ENCODE assay signal across 1 cellular context in genomic region chr20:49599746-49600113, GRCh38.
A peak's percentile ranks its signal among the peaks of the same experiment; 100 is the strongest.
TF ChIP-seq lines count a peak whose summit lies in the region.

No MANE protein-coding gene starts in this region.

TF ChIP-seq in K562, 482 proteins besides CTCF, POLR2A, EP300 and RAD21 (continues in another document):
- TF ChIP-seq, protein P1, sequence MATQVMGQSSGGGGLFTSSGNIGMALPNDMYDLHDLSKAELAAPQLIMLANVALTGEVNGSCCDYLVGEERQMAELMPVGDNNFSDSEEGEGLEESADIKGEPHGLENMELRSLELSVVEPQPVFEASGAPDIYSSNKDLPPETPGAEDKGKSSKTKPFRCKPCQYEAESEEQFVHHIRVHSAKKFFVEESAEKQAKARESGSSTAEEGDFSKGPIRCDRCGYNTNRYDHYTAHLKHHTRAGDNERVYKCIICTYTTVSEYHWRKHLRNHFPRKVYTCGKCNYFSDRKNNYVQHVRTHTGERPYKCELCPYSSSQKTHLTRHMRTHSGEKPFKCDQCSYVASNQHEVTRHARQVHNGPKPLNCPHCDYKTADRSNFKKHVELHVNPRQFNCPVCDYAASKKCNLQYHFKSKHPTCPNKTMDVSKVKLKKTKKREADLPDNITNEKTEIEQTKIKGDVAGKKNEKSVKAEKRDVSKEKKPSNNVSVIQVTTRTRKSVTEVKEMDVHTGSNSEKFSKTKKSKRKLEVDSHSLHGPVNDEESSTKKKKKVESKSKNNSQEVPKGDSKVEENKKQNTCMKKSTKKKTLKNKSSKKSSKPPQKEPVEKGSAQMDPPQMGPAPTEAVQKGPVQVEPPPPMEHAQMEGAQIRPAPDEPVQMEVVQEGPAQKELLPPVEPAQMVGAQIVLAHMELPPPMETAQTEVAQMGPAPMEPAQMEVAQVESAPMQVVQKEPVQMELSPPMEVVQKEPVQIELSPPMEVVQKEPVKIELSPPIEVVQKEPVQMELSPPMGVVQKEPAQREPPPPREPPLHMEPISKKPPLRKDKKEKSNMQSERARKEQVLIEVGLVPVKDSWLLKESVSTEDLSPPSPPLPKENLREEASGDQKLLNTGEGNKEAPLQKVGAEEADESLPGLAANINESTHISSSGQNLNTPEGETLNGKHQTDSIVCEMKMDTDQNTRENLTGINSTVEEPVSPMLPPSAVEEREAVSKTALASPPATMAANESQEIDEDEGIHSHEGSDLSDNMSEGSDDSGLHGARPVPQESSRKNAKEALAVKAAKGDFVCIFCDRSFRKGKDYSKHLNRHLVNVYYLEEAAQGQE (CRISPR knock-in tag; IDR thresholded peaks at IDR 0.05; ENCODE audit: low read depth): no peak
- TF ChIP-seq MEIS2 (IDR thresholded peaks at IDR 0.05; ENCODE audit: partially characterized antibody) (no peak), RBM17 (IDR thresholded peaks at IDR 0.05; ENCODE audit: borderline replicate concordance, low read depth, low read length) (no peak), NCOA2 (IDR thresholded peaks at IDR 0.05; ENCODE audit: partially characterized antibody in 2 of 2) (no peak), ZZZ3 (IDR thresholded peaks at IDR 0.05) (no peak), SIRT6 (IDR thresholded peaks at IDR 0.05; ENCODE audit: low read depth, low read length) (no peak), GTF3C2 (IDR thresholded peaks at IDR 0.05; ENCODE audit: borderline replicate concordance, extremely low read depth, insufficient read length) (no peak), ADNP (tag; IDR thresholded peaks at IDR 0.05) (peak; percentile 75), FOXA1 (IDR thresholded peaks at IDR 0.05; ENCODE audit: borderline replicate concordance) (no peak), LARP7 (IDR thresholded peaks at IDR 0.05) (no peak), LEF1 (IDR thresholded peaks at IDR 0.05) (no peak), MEF2A (IDR thresholded peaks at IDR 0.05; ENCODE audit: control insufficient read depth, low read depth, low read length) (no peak), RBM25 (IDR thresholded peaks at IDR 0.05; ENCODE audit: low read depth, low read length, severe bottlenecking) (peak; percentile 79), RAD51 (IDR thresholded peaks at IDR 0.05; ENCODE audit: borderline replicate concordance, low read depth) (no peak), BMI1 (IDR thresholded peaks at IDR 0.05; ENCODE audit: low read length) (no peak), ZNF274 (IDR thresholded peaks at IDR 0.05; ENCODE audit: borderline replicate concordance, low read depth, low read length) (no peak), SIN3A (IDR thresholded peaks at IDR 0.05; ENCODE audit: borderline replicate concordance in 2 of 2, control insufficient read depth in 1 of 2, low read depth in 2 of 2, low read length in 2 of 2) (no peak), BCOR (IDR thresholded peaks at IDR 0.05) (peak; percentile 84), TCF7L2 (IDR thresholded peaks at IDR 0.05; ENCODE audit: low read depth, low read length) (no peak), RCOR1 (IDR thresholded peaks at IDR 0.05; ENCODE audit: borderline replicate concordance in 1 of 2, low read depth in 2 of 2, low read length in 2 of 2) (peak in 1 of 2 experiments; percentile 37; a peak in 1 of 4 replicates), ZNF584 (CRISPR knock-in tag; IDR thresholded peaks at IDR 0.05; ENCODE audit: low read depth) (no peak), TAF7 (tag; IDR thresholded peaks at IDR 0.05) (no peak), FOXJ3 (CRISPR knock-in tag; IDR thresholded peaks at IDR 0.05) (no peak), PYGO2 (tag; IDR thresholded peaks at IDR 0.05) (no peak), RBM14 (IDR thresholded peaks at IDR 0.05; ENCODE audit: borderline replicate concordance, insufficient read depth, low read depth, low read length) (no peak), HIVEP1 (CRISPR knock-in tag; IDR thresholded peaks at IDR 0.05) (no peak), ZFP36 (IDR thresholded peaks at IDR 0.05; ENCODE audit: low read depth, low read length, partially characterized antibody) (peak; percentile 40), NCOA1 (IDR thresholded peaks at IDR 0.05; ENCODE audit: low read depth) (no peak), KAT7 (CRISPR knock-in tag; IDR thresholded peaks at IDR 0.05; ENCODE audit: borderline replicate concordance) (no peak), KDM1A (IDR thresholded peaks at IDR 0.05) (peak; percentile 62 to 75), LCOR (CRISPR knock-in tag; IDR thresholded peaks at IDR 0.05) (no peak), OTX1 (CRISPR knock-in tag; IDR thresholded peaks at IDR 0.05) (no peak), ZFP30 (CRISPR knock-in tag; IDR thresholded peaks at IDR 0.05; ENCODE audit: borderline replicate concordance) (no peak)
- TF ChIP-seq, protein P2, sequence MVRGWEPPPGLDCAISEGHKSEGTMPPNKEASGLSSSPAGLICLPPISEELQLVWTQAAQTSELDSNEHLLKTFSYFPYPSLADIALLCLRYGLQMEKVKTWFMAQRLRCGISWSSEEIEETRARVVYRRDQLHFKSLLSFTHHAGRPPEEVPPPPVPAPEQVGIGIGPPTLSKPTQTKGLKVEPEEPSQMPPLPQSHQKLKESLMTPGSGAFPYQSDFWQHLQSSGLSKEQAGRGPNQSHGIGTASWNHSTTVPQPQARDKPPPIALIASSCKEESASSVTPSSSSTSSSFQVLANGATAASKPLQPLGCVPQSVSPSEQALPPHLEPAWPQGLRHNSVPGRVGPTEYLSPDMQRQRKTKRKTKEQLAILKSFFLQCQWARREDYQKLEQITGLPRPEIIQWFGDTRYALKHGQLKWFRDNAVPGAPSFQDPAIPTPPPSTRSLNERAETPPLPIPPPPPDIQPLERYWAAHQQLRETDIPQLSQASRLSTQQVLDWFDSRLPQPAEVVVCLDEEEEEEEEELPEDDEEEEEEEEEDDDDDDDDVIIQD (CRISPR knock-in tag; IDR thresholded peaks at IDR 0.05): no peak
- TF ChIP-seq, protein P3, sequence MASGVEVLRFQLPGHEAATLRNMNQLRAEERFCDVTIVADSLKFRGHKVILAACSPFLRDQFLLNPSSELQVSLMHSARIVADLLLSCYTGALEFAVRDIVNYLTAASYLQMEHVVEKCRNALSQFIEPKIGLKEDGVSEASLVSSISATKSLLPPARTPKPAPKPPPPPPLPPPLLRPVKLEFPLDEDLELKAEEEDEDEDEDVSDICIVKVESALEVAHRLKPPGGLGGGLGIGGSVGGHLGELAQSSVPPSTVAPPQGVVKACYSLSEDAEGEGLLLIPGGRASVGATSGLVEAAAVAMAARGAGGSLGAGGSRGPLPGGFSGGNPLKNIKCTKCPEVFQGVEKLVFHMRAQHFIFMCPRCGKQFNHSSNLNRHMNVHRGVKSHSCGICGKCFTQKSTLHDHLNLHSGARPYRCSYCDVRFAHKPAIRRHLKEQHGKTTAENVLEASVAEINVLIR (CRISPR knock-in tag; IDR thresholded peaks at IDR 0.05): no peak
- TF ChIP-seq, protein P4, sequence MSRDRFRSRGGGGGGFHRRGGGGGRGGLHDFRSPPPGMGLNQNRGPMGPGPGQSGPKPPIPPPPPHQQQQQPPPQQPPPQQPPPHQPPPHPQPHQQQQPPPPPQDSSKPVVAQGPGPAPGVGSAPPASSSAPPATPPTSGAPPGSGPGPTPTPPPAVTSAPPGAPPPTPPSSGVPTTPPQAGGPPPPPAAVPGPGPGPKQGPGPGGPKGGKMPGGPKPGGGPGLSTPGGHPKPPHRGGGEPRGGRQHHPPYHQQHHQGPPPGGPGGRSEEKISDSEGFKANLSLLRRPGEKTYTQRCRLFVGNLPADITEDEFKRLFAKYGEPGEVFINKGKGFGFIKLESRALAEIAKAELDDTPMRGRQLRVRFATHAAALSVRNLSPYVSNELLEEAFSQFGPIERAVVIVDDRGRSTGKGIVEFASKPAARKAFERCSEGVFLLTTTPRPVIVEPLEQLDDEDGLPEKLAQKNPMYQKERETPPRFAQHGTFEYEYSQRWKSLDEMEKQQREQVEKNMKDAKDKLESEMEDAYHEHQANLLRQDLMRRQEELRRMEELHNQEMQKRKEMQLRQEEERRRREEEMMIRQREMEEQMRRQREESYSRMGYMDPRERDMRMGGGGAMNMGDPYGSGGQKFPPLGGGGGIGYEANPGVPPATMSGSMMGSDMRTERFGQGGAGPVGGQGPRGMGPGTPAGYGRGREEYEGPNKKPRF (IDR thresholded peaks at IDR 0.05; ENCODE audit: low read depth, low read length): no peak
- TF ChIP-seq, protein P5, sequence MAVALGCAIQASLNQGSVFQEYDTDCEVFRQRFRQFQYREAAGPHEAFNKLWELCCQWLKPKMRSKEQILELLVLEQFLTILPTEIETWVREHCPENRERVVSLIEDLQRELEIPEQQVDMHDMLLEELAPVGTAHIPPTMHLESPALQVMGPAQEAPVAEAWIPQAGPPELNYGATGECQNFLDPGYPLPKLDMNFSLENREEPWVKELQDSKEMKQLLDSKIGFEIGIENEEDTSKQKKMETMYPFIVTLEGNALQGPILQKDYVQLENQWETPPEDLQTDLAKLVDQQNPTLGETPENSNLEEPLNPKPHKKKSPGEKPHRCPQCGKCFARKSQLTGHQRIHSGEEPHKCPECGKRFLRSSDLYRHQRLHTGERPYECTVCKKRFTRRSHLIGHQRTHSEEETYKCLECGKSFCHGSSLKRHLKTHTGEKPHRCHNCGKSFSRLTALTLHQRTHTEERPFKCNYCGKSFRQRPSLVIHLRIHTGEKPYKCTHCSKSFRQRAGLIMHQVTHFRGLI (CRISPR knock-in tag; IDR thresholded peaks at IDR 0.05): no peak
- TF ChIP-seq, protein P6, sequence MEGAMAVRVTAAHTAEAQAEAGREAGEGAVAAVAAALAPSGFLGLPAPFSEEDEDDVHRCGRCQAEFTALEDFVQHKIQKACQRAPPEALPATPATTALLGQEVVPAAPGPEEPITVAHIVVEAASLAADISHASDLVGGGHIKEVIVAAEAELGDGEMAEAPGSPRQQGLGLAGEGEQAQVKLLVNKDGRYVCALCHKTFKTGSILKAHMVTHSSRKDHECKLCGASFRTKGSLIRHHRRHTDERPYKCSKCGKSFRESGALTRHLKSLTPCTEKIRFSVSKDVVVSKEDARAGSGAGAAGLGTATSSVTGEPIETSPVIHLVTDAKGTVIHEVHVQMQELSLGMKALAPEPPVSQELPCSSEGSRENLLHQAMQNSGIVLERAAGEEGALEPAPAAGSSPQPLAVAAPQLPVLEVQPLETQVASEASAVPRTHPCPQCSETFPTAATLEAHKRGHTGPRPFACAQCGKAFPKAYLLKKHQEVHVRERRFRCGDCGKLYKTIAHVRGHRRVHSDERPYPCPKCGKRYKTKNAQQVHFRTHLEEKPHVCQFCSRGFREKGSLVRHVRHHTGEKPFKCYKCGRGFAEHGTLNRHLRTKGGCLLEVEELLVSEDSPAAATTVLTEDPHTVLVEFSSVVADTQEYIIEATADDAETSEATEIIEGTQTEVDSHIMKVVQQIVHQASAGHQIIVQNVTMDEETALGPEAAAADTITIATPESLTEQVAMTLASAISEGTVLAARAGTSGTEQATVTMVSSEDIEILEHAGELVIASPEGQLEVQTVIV (CRISPR knock-in tag; IDR thresholded peaks at IDR 0.05; ENCODE audit: borderline replicate concordance): no peak
- TF ChIP-seq, protein P7, sequence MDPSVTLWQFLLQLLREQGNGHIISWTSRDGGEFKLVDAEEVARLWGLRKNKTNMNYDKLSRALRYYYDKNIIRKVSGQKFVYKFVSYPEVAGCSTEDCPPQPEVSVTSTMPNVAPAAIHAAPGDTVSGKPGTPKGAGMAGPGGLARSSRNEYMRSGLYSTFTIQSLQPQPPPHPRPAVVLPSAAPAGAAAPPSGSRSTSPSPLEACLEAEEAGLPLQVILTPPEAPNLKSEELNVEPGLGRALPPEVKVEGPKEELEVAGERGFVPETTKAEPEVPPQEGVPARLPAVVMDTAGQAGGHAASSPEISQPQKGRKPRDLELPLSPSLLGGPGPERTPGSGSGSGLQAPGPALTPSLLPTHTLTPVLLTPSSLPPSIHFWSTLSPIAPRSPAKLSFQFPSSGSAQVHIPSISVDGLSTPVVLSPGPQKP (CRISPR knock-in tag; IDR thresholded peaks at IDR 0.05): no peak
- TF ChIP-seq, protein P8, sequence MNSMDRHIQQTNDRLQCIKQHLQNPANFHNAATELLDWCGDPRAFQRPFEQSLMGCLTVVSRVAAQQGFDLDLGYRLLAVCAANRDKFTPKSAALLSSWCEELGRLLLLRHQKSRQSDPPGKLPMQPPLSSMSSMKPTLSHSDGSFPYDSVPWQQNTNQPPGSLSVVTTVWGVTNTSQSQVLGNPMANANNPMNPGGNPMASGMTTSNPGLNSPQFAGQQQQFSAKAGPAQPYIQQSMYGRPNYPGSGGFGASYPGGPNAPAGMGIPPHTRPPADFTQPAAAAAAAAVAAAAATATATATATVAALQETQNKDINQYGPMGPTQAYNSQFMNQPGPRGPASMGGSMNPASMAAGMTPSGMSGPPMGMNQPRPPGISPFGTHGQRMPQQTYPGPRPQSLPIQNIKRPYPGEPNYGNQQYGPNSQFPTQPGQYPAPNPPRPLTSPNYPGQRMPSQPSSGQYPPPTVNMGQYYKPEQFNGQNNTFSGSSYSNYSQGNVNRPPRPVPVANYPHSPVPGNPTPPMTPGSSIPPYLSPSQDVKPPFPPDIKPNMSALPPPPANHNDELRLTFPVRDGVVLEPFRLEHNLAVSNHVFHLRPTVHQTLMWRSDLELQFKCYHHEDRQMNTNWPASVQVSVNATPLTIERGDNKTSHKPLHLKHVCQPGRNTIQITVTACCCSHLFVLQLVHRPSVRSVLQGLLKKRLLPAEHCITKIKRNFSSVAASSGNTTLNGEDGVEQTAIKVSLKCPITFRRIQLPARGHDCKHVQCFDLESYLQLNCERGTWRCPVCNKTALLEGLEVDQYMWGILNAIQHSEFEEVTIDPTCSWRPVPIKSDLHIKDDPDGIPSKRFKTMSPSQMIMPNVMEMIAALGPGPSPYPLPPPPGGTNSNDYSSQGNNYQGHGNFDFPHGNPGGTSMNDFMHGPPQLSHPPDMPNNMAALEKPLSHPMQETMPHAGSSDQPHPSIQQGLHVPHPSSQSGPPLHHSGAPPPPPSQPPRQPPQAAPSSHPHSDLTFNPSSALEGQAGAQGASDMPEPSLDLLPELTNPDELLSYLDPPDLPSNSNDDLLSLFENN (IDR thresholded peaks at IDR 0.05; ENCODE audit: low read depth in 2 of 2, low read length in 2 of 2): no peak
- TF ChIP-seq, protein P9, sequence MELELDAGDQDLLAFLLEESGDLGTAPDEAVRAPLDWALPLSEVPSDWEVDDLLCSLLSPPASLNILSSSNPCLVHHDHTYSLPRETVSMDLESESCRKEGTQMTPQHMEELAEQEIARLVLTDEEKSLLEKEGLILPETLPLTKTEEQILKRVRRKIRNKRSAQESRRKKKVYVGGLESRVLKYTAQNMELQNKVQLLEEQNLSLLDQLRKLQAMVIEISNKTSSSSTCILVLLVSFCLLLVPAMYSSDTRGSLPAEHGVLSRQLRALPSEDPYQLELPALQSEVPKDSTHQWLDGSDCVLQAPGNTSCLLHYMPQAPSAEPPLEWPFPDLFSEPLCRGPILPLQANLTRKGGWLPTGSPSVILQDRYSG (tag; conservative IDR thresholded peaks at IDR 0.05; ENCODE audit: low read depth): no peak
